ENCODE assay signal across 8 cellular contexts in genomic region chr1:231628207-231628876, GRCh38. TPM values are rescaled to one million over a fixed set of nuclear protein-coding genes. Genes with fewer than 3 reads are reported as not detected.
DNase-seq lines count a peak whose midpoint lies in the region; FAIRE-seq and TF ChIP-seq lines count a peak whose summit lies in the region.

No MANE protein-coding gene starts in this region.

- H3K9me3 ChIP-seq in Peyer's patch: no peaks in the 10 kb centered on the region
- no peaks in the 10 kb centered on the region for H3K9me3 ChIP-seq in ascending aorta
- no peaks in the 10 kb centered on the region for H3K9me3 ChIP-seq in spleen

- H3K4me1 ChIP-seq in Peyer's patch (peaks cover 0 to 20% (median 4%) of the 10 kb centered on the region in 4 donors), ascending aorta (peaks cover 3 to 5% of the 10 kb centered on the region in 2 donors), spleen (peaks cover 26 to 58% (median 34%) of the 10 kb centered on the region in 6 donors)

- FAIRE-seq in D721Med (lab: Jason Lieb, UNC): peak; percentile 94

- TF ChIP-seq CTCF in D721Med (IDR thresholded peaks at IDR 0.05; ENCODE audit: insufficient read depth, missing control alignments): no peak
- TF ChIP-seq CTCF in Peyer's patch (IDR thresholded peaks at IDR 0.05): no peak
- no peak for TF ChIP-seq CTCF in ascending aorta (IDR thresholded peaks at IDR 0.05)
- TF ChIP-seq CTCF in spleen (IDR thresholded peaks at IDR 0.05 in 8 of 11, conservative IDR thresholded peaks at IDR 0.05 in 3 of 11): no peak
- TF ChIP-seq CTCF in GM10266 (IDR thresholded peaks at IDR 0.05; ENCODE audit: control insufficient read depth, insufficient read depth, low read depth, missing control alignments): no peak

- DNase-seq in D721Med (ENCODE audit: insufficient read length, low spot score) (no peak), Peyer's patch (peak in 1 of 3 donors; percentile 32), ascending aorta (ENCODE audit: low spot score in 2 of 2) (no peak), spleen (no peak), GOT3 (lab: John Stamatoyannopoulos, UW) (no peak), GM10266 (ENCODE audit: extremely low spot score) (no peak), hepatic stellate cell (ENCODE audit: low spot score) (no peak), epidermal melanocyte (ENCODE audit: insufficient read length, low spot score) (no peak)

- intact Hi-C loops in ascending aorta (cut with DNase I) (no loop called here), spleen (cut with DNase I; ENCODE audit: low total_unique reads) (no loop called here)

- H3K27me3 ChIP-seq in Peyer's patch: no peaks in the 10 kb centered on the region
- no peaks in the 10 kb centered on the region for H3K27me3 ChIP-seq in ascending aorta
- no peaks in the 10 kb centered on the region for H3K27me3 ChIP-seq in spleen (replicated peaks in 1 of 7)

- WGBS in spleen, 5 donors: 75 to 87% (median 85%) methylated on average over 5 of the region's 5 CpGs

- H3K4me3 ChIP-seq in Peyer's patch: no peak overlapping the region
- peak overlapping the region in 1 of 2 donors; percentile 87 for H3K4me3 ChIP-seq in ascending aorta
- H3K4me3 ChIP-seq in spleen: peak overlapping the region in 3 of 8 donors; percentile 91 to 95 (median 92)

- no peak for TF ChIP-seq POLR2A in Peyer's patch (IDR thresholded peaks at IDR 0.05)
- TF ChIP-seq POLR2A in spleen (IDR thresholded peaks at IDR 0.05): no peak

- H3K36me3 ChIP-seq in Peyer's patch: no peaks in the 10 kb centered on the region
- H3K36me3 ChIP-seq in ascending aorta: no peaks in the 10 kb centered on the region
- H3K36me3 ChIP-seq in spleen: peaks cover 0 to 11% (median 0%) of the 10 kb centered on the region in 6 donors

- H3K27ac ChIP-seq in Peyer's patch (peak overlapping the region in 3 of 4 donors; percentile 15 to 74 (median 74)), ascending aorta (peak overlapping the region; percentile 65 to 86), spleen (peak overlapping the region; percentile 22 to 95 (median 88))

RNA-seq across cellular contexts. Expression of gene DISC1, which starts 1.8 kb away (rescaled TPM):
- 10 to 100 TPM in 1 of 4 donors, 1 to 10 TPM in 3; 2.3 to 39.6 (median 5.6) TPM for total RNA-seq in Peyer's patch
- total RNA-seq in ascending aorta: 16.0 TPM
- 10 to 100 TPM; 13.8 to 36.4 (median 29.5) TPM for total RNA-seq in spleen
- 1 to 10 TPM in 2 of 3 donors, under 1 TPM in 1; 0.89 to 1.4 (median 1.1) TPM for polyA plus RNA-seq in spleen
